3 cellular contexts compared by ENCODE assay signal in the genomic region with DNA sequence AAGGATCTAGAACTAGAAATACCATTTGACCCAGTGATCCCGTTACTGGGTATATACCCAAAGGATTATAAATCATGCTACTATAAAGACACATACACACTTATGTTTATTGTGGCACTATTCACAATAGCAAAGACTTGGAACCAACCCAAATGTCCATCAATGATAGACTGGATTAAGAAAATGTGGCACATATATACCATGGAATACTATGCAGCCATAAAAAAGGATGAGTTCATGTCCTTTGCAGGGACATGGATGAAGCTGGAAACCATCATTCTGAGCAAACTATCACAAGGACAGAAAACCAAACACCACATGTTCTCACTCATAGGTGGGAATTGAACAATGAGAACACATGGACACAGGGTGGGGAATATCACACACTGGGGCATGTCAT.
A peak's percentile ranks its signal among the peaks of the same experiment; 100 is the strongest.
DNase-seq lines count a peak whose midpoint lies in the region; ATAC-seq and TF ChIP-seq lines count a peak whose summit lies in the region.
"Not testable (repeated sequence)": the region's sequence is repeated elsewhere in the genome, so short reads cannot be mapped to it uniquely, and the experiment has no call there.

No MANE protein-coding gene starts in this region.

- H3K27me3 ChIP-seq in RWPE2 (ENCODE audit: insufficient read depth, poor library complexity, severe bottlenecking), result not testable (repeated sequence)

- not testable (repeated sequence) for H3K4me1 ChIP-seq in HEK293 (ENCODE audit: control insufficient read depth, insufficient read depth, low read length)
- H3K4me1 ChIP-seq in RWPE2 (ENCODE audit: insufficient read depth, poor library complexity, severe bottlenecking), result peaks cover 50% of the 10 kb centered on the region

- not testable (repeated sequence) for H3K36me3 ChIP-seq in HEK293 (ENCODE audit: control insufficient read depth in 2 of 2, insufficient read depth in 1 of 2, low read length in 2 of 2); RWPE2 (ENCODE audit: low read depth)

- not testable (repeated sequence) for TF ChIP-seq CTCF in HEK293 (tag by site-specific recombination; IDR thresholded peaks at IDR 0.05); RWPE2 (IDR thresholded peaks at IDR 0.05; ENCODE audit: poor library complexity, severe bottlenecking)

- ATAC-seq in RWPE2 (ENCODE audit: low read depth); SK-N-SH treated with all-trans-retinoic acid at 6 μM for 48 hours: not testable (repeated sequence)

- H3K27ac ChIP-seq in HEK293 (ENCODE audit: extremely low read depth, low read depth, low read length), result not testable (repeated sequence)
- peak overlapping the region; percentile 70 for H3K27ac ChIP-seq in RWPE2 (ENCODE audit: poor library complexity, severe bottlenecking)

- H3K9me3 ChIP-seq in HEK293 (ENCODE audit: control insufficient read depth, insufficient read depth, low read depth, low read length); RWPE2 (ENCODE audit: severe bottlenecking): not testable (repeated sequence)

- CTCF ChIA-PET in HEK293 (lab: Yijun Ruan, JAX), result interaction anchor here (0.6 kb wide), 1 partner anchor 610 kb away, joined by 3 read pairs; no protein-coding TSS in a partner anchor

- not testable (repeated sequence) for H3K4me3 ChIP-seq in HEK293 (ENCODE audit: low read depth, low read length); RWPE2 (ENCODE audit: severe bottlenecking)

- POLR2A ChIA-PET in HEK293 (lab: Yijun Ruan, JAX), result not testable (repeated sequence)

- DNase-seq in RWPE2 (ENCODE audit: low spot score), result not testable (repeated sequence)

TF ChIP-seq in HEK293, 187 proteins besides CTCF, POLR2A, EP300 and RAD21:
- peak; percentile 92 for TF ChIP-seq ZNF146 (tag by site-specific recombination; IDR thresholded peaks at IDR 0.05)
- TF ChIP-seq, protein P1, sequence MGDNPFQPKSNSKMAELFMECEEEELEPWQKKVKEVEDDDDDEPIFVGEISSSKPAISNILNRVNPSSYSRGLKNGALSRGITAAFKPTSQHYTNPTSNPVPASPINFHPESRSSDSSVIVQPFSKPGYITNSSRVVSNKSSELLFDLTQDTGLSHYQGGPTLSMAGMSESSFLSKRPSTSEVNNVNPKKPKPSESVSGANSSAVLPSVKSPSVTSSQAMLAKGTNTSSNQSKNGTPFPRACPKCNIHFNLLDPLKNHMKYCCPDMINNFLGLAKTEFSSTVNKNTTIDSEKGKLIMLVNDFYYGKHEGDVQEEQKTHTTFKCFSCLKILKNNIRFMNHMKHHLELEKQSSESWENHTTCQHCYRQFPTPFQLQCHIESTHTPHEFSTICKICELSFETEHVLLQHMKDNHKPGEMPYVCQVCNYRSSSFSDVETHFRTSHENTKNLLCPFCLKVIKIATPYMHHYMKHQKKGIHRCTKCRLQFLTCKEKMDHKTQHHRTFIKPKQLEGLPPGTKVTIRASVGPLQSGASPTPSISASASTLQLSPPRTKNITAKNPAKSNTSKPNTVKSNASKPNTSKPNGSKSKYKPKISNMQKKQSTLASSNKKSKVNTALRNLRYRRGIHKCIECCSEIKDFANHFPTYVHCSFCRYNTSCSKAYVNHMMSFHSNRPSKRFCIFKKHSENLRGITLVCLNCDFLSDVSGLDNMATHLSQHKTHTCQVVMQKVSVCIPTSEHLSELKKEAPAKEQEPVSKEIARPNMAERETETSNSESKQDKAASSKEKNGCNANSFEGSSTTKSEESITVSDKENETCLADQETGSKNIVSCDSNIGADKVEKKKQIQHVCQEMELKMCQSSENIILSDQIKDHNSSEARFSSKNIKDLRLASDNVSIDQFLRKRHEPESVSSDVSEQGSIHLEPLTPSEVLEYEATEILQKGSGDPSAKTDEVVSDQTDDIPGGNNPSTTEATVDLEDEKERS (tag by site-specific recombination; IDR thresholded peaks at IDR 0.05), result 0 out of 2 replicates have a peak, but pooled peaks have one; percentile 46
- TF ChIP-seq, protein P2, sequence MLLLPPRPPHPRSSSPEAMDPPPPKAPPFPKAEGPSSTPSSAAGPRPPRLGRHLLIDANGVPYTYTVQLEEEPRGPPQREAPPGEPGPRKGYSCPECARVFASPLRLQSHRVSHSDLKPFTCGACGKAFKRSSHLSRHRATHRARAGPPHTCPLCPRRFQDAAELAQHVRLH (tag by site-specific recombination; IDR thresholded peaks at IDR 0.05), result peak; percentile 13; the same call in 1 of the 2 replicates
TF ChIP-seq in HEK293: peak in this region for 3; not testable (repeated sequence) for 184.

TF ChIP-seq in SK-N-SH treated with all-trans-retinoic acid at 6 μM for 48 hours, 23 proteins besides CTCF, POLR2A, EP300 and RAD21:
- peak; percentile 38; the same call in 1 of the 2 replicates for TF ChIP-seq ZNF8 (CRISPR knock-in tag; IDR thresholded peaks at IDR 0.05)
TF ChIP-seq in SK-N-SH treated with all-trans-retinoic acid at 6 μM for 48 hours: peak in this region for 1; not testable (repeated sequence) for 22.
